In genomic region chrX:119880552-119881437, GRCh38 we compare ENCODE assay signal across 8 cellular contexts. TPM values are rescaled to one million over a fixed set of nuclear protein-coding genes. Genes with fewer than 3 reads are reported as not detected.
A peak's percentile ranks its signal among the peaks of the same experiment; 100 is the strongest.
DNase-seq lines count a peak whose midpoint lies in the region; ATAC-seq, FAIRE-seq and TF ChIP-seq lines count a peak whose summit lies in the region.

No MANE protein-coding gene starts in this region.

- no peaks in the 10 kb centered on the region for H3K4me1 ChIP-seq in HAP-1
- no peaks in the 10 kb centered on the region for H3K4me1 ChIP-seq in mucosa of descending colon (ENCODE audit: low read depth)

- in situ Hi-C loops in HAP-1 (cut with MboI; ENCODE audit: low sequenced_read_pairs) = no loop called here

- no peaks in the 10 kb centered on the region for H3K9me3 ChIP-seq in HAP-1
- no peaks in the 10 kb centered on the region for H3K9me3 ChIP-seq in mucosa of descending colon

- no peak overlapping the region for H3K4me3 ChIP-seq in HAP-1
- H3K4me3 ChIP-seq in dorsolateral prefrontal cortex = no peak overlapping the region
- no peak overlapping the region for H3K4me3 ChIP-seq in mucosa of descending colon

- H3K27ac ChIP-seq in dorsolateral prefrontal cortex = no peak overlapping the region

- H3K36me3 ChIP-seq in HAP-1 (replicated peaks) (peaks cover 22% of the 10 kb centered on the region), mucosa of descending colon (ENCODE audit: low read depth) (no peaks in the 10 kb centered on the region)

- intact Hi-C loops in dorsolateral prefrontal cortex (cut with DNase I) = no loop called here
- intact Hi-C loops in mucosa of descending colon (cut with DNase I, micrococcal nuclease) = no loop called here

- TF ChIP-seq CTCF in dorsolateral prefrontal cortex (IDR thresholded peaks at IDR 0.05 in 54 of 56, conservative IDR thresholded peaks at IDR 0.05 in 2 of 56; ENCODE audit: low read depth in 1 of 56, partially characterized antibody in 56 of 56) (peak in 53 of 56 donors; percentile 19 to 69 (median 51)), mucosa of descending colon (IDR thresholded peaks at IDR 0.05) (no peak)

- ATAC-seq in mucosa of descending colon = peak; percentile 90

- H3K27me3 ChIP-seq in HAP-1 (ENCODE audit: low read depth) (no peaks in the 10 kb centered on the region), dorsolateral prefrontal cortex (peaks cover 0 to 53% (median 3%) of the 10 kb centered on the region in 45 donors)

- DNase-seq in 8988T = peak; percentile 53
- DNase-seq in GDM1 (lab: John Stamatoyannopoulos, UW) = peak; percentile 35
- DNase-seq in HAP-1 (ENCODE audit: low spot score in 2 of 2) = peak; percentile 64 to 76
- DNase-seq in MV-4-11 (lab: John Stamatoyannopoulos, UW) = peak; percentile 52
- peak in 1 of 10 donors; percentile 5 for DNase-seq in dorsolateral prefrontal cortex
- DNase-seq in mucosa of descending colon = peak in 1 of 3 donors; percentile 27
- no peak for DNase-seq in occipital lobe (lab: John Stamatoyannopoulos, UW)

- FAIRE-seq in TTC549 (lab: Jason Lieb, UNC) = peak; percentile 67

RNA-seq across cellular contexts. Expression of gene NDUFA1, which starts 9.2 kb away (rescaled TPM):
- total RNA-seq in dorsolateral prefrontal cortex (100 to 1,000 TPM in 73 of 120 experiments, 10 to 100 TPM in 47; 55.9 to 137 (median 104) TPM), mucosa of descending colon (100 to 1,000 TPM; 157 to 191 (median 187) TPM), occipital lobe (28.1 TPM)

RNA-seq across cellular contexts. Expression of gene RNF113A, which starts 9.3 kb away (rescaled TPM):
- total RNA-seq in dorsolateral prefrontal cortex (10 to 100 TPM in 106 of 120 experiments, 1 to 10 TPM in 14; 6.9 to 18.1 (median 12.5) TPM), mucosa of descending colon (10 to 100 TPM; 12.2 to 13.5 (median 12.6) TPM), occipital lobe (13.7 TPM)

RNA-seq across cellular contexts. Expression of gene AKAP14, which starts 14.9 kb away (rescaled TPM):
- total RNA-seq in dorsolateral prefrontal cortex (1 to 10 TPM in 27 of 120 experiments, under 1 TPM in 12, not detected in 81; 0.59 to 4.5 (median 1.3) TPM), mucosa of descending colon (not detected), occipital lobe (1.4 TPM)

RNA-seq across cellular contexts. Expression of gene UPF3B, which starts 28.0 kb away (rescaled TPM):
- total RNA-seq in dorsolateral prefrontal cortex (10 to 100 TPM in 113 of 120 experiments, 1 to 10 TPM in 7; 9.1 to 20.2 (median 12.9) TPM), mucosa of descending colon (10 to 100 TPM in 1 of 3 donors, 1 to 10 TPM in 2; 7.2 to 11.1 (median 8.8) TPM), occipital lobe (3.0 TPM)
